In the genomic region with DNA sequence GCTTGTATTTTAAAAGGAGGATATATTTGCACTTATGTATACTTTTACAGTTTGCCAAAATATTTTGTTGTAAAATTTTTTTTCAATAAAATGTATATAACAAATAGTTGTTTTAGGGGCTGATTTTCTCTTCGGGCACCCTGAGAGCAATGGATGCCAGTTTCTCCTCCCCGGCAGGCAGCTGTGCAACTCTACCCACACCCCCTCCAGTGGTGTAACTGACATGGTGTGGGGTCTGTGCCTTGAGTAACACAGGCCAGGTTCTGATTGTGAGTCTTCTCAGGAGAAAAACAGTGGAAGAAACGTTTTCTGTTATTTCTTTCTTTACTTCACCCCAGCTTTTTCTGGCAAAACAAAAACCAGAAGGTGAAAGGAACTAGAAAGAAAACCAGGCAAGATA, we compare ENCODE assay signal across 1 cellular context.
TF ChIP-seq lines count a peak whose summit lies in the region.

No MANE protein-coding gene starts in this region.

TF ChIP-seq in IMR-90, 13 proteins besides CTCF, POLR2A, EP300 and RAD21 (continued from another document):
- TF ChIP-seq, protein P1, sequence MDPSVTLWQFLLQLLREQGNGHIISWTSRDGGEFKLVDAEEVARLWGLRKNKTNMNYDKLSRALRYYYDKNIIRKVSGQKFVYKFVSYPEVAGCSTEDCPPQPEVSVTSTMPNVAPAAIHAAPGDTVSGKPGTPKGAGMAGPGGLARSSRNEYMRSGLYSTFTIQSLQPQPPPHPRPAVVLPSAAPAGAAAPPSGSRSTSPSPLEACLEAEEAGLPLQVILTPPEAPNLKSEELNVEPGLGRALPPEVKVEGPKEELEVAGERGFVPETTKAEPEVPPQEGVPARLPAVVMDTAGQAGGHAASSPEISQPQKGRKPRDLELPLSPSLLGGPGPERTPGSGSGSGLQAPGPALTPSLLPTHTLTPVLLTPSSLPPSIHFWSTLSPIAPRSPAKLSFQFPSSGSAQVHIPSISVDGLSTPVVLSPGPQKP (IDR thresholded peaks at IDR 0.05; ENCODE audit: borderline replicate concordance, low read depth, low read length), result no peak
- TF ChIP-seq MAFK (IDR thresholded peaks at IDR 0.05; ENCODE audit: low read depth, low read length), result no peak
- TF ChIP-seq, protein P2, sequence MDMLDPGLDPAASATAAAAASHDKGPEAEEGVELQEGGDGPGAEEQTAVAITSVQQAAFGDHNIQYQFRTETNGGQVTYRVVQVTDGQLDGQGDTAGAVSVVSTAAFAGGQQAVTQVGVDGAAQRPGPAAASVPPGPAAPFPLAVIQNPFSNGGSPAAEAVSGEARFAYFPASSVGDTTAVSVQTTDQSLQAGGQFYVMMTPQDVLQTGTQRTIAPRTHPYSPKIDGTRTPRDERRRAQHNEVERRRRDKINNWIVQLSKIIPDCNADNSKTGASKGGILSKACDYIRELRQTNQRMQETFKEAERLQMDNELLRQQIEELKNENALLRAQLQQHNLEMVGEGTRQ (IDR thresholded peaks at IDR 0.05; ENCODE audit: low read depth, low read length), result no peak
- no peak for TF ChIP-seq NFE2L2 (IDR thresholded peaks at IDR 0.05; ENCODE audit: low read depth, low read length)
- no peak for TF ChIP-seq BHLHE40 (IDR thresholded peaks at IDR 0.05; ENCODE audit: low read depth, low read length)
- no peak for TF ChIP-seq MXI1 (IDR thresholded peaks at IDR 0.05; ENCODE audit: borderline replicate concordance, low read depth, low read length)
- no peak for TF ChIP-seq FOS (IDR thresholded peaks at IDR 0.05; ENCODE audit: low read depth, low read length)
TF ChIP-seq in IMR-90: peak in this region for 0.
